27 cellular contexts compared by ENCODE assay signal in genomic region chr1:215657016-215657415, GRCh38.
"Had no signal": no experiment of that assay in that cellular context is flagged by ENCODE, and none has a peak within 500 bp of the region (broad histone marks: within the 10 kb centered on the region; RNA-seq: fewer than 3 reads in every experiment).

No MANE protein-coding gene starts in this region.

- H3K4me3 ChIP-seq: colonic mucosa, esophagus squamous epithelium, gastroesophageal sphincter, heart left ventricle, hepatocyte, left lung, lower lobe of right lung, mucosa of descending colon had no signal

- H2AFZ ChIP-seq: hepatocyte had no signal

- H3K4me2 ChIP-seq: hepatocyte had no signal

- H3K79me2 ChIP-seq: hepatocyte had no signal

- ATAC-seq: effector memory CD8-positive, alpha-beta T cell; esophagus mucosa; gastroesophageal sphincter; heart left ventricle; left cardiac atrium; left lung; left ventricle myocardium superior; lower lobe of right lung; mucosa of descending colon had no signal

- H3K27ac ChIP-seq: colonic mucosa, epithelial cell of prostate, esophagus squamous epithelium, gastroesophageal sphincter, heart left ventricle, hepatocyte, left lung, lower lobe of right lung had no signal

- H3K9me3 ChIP-seq: colonic mucosa, esophagus squamous epithelium, gastroesophageal sphincter, heart left ventricle, left lung, lower lobe of right lung, mucosa of descending colon had no signal

- H3K36me3 ChIP-seq: colonic mucosa, esophagus squamous epithelium, gastroesophageal sphincter, heart left ventricle, left lung, lower lobe of right lung had no signal

- H3K27me3 ChIP-seq: colonic mucosa, esophagus squamous epithelium, gastroesophageal sphincter, heart left ventricle, hepatocyte, left lung had no signal

- H3K4me1 ChIP-seq: colonic mucosa, esophagus squamous epithelium, gastroesophageal sphincter, heart left ventricle, left lung had no signal

- DNase-seq: colonic mucosa; cortex of kidney; effector CD8-positive, alpha-beta T cell; effector memory CD8-positive, alpha-beta T cell; endodermal cell; erythroblast; esophagus squamous epithelium; foreskin fibroblast; heart left ventricle; hypothalamus; immature natural killer cell; islet precursor cell; kidney; kidney glomerular epithelial cell; left cardiac atrium; left lung; left ventricle myocardium superior; lower lobe of right lung; mesenchymal stem cell; mucosa of descending colon; naive B cell had no signal

- FAIRE-seq: endometrium, frontal cortex, kidney had no signal
